18 cellular contexts compared by ENCODE assay signal in genomic region chrX:68691102-68691501, GRCh38.
"Had no signal": no experiment of that assay in that cellular context is flagged by ENCODE, and none has a peak within 500 bp of the region (broad histone marks: within the 10 kb centered on the region; RNA-seq: fewer than 3 reads in every experiment).

No MANE protein-coding gene starts in this region.

- FAIRE-seq: keratinocyte, urothelium cell line had no signal

- H3K4me3 Mint-ChIP-seq: activated B cell treated with CpG ODN at 0.5 μM for 24 hours; activated CD4-positive, alpha-beta memory T cell treated with anti-CD3 and anti-CD28 coated beads, Interleukin-2, amount 10 ng/mL, durations not matched to agents 7 days and 5 days; activated CD8-positive, alpha-beta memory T cell treated with anti-CD3 and anti-CD28 coated beads, Interleukin-2, amount 10 ng/mL, durations not matched to agents 7 days and 5 days; activated naive CD8-positive, alpha-beta T cell treated with anti-CD3 and anti-CD28 coated beads for 36 hours; effector memory CD8-positive, alpha-beta T cell; nephron progenitor cell had no signal

- ATAC-seq: activated CD8-positive, alpha-beta memory T cell treated with anti-CD3 and anti-CD28 coated beads, Interleukin-2, amount 10 ng/mL, durations not matched to agents 7 days and 5 days; effector memory CD8-positive, alpha-beta T cell; left lobe of liver; psoas muscle; stimulated activated naive CD8-positive, alpha-beta T cell treated with anti-CD3 and anti-CD28 coated beads, Interleukin-15, Interleukin-2, amounts not matched to agents 100 U/mL and 50 U/mL, for 24 hours had no signal

- H3K27ac Mint-ChIP-seq: activated B cell treated with CpG ODN at 0.5 μM for 24 hours; activated CD4-positive, alpha-beta memory T cell treated with anti-CD3 and anti-CD28 coated beads, Interleukin-2, amount 10 ng/mL, durations not matched to agents 7 days and 5 days; activated CD8-positive, alpha-beta memory T cell treated with anti-CD3 and anti-CD28 coated beads, Interleukin-2, amount 10 ng/mL, durations not matched to agents 7 days and 5 days; activated naive CD8-positive, alpha-beta T cell treated with anti-CD3 and anti-CD28 coated beads for 36 hours; effector memory CD8-positive, alpha-beta T cell; nephron progenitor cell had no signal

- H3K9me3 Mint-ChIP-seq: activated B cell treated with CpG ODN at 0.5 μM for 24 hours; activated CD4-positive, alpha-beta memory T cell treated with anti-CD3 and anti-CD28 coated beads, Interleukin-2, amount 10 ng/mL, durations not matched to agents 7 days and 5 days; activated naive CD8-positive, alpha-beta T cell treated with anti-CD3 and anti-CD28 coated beads for 36 hours; effector memory CD8-positive, alpha-beta T cell had no signal

- H3K36me3 Mint-ChIP-seq: activated CD8-positive, alpha-beta memory T cell treated with anti-CD3 and anti-CD28 coated beads, Interleukin-2, amount 10 ng/mL, durations not matched to agents 7 days and 5 days; activated naive CD8-positive, alpha-beta T cell treated with anti-CD3 and anti-CD28 coated beads for 36 hours had no signal

- DNase-seq: activated B cell treated with CpG ODN at 0.5 μM for 24 hours; activated CD4-positive, alpha-beta memory T cell treated with anti-CD3 and anti-CD28 coated beads, Interleukin-2, amount 10 ng/mL, durations not matched to agents 7 days and 5 days; activated CD4-positive, alpha-beta T cell treated with anti-CD3 and anti-CD28 coated beads for 4 hours; activated CD8-positive, alpha-beta memory T cell treated with anti-CD3 and anti-CD28 coated beads, Interleukin-2, amount 10 ng/mL, durations not matched to agents 7 days and 5 days; activated naive CD4-positive, alpha-beta T cell; activated naive CD8-positive, alpha-beta T cell treated with anti-CD3 and anti-CD28 coated beads for 36 hours; amniotic stem cell; effector memory CD8-positive, alpha-beta T cell; esophagus squamous epithelium; hypothalamus; nephron progenitor cell; psoas muscle; right cardiac atrium; stimulated activated naive CD8-positive, alpha-beta T cell treated with anti-CD3 and anti-CD28 coated beads, Interleukin-15, Interleukin-2, amounts not matched to agents 100 U/mL and 50 U/mL, for 24 hours; T-helper 2 cell had no signal
